In the genomic region with DNA sequence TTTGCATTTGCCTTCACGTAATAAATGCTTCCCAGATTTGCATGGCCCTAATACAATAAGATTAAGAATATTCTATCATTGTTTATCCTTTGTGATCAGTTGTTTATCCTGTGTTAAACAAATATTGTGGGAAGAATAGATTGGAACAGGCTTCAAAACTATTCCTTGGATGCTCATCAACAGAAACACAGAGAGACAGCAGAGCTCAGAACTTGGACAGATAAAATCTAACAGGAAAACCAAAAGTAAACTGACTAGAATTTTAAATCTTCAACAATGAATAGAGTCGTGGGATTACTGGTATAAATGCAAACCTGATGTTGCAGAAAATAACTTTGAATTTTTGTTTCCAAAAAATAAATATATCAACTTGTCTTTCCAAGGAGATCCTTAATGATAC, we compare ENCODE assay signal across 17 cellular contexts.
DNase-seq lines count a peak whose midpoint lies in the region; ATAC-seq, FAIRE-seq and TF ChIP-seq lines count a peak whose summit lies in the region.
"Had no signal": no experiment of that assay in that cellular context is flagged by ENCODE, and none has a peak within 500 bp of the region (broad histone marks: within the 10 kb centered on the region; RNA-seq: fewer than 3 reads in every experiment).

No MANE protein-coding gene starts in this region.

- H3K27ac ChIP-seq in SK-N-MC (peak overlapping the region; percentile 20), WERI-Rb-1 (no peak overlapping the region), HepG2 (ENCODE audit: extremely low read length, insufficient read depth, low read length) (no peak overlapping the region), ovary (no peak overlapping the region)
- H3K27ac ChIP-seq: C4-2B, HL-60 had no signal

- TF ChIP-seq EP300 in HepG2 (IDR thresholded peaks at IDR 0.05; ENCODE audit: low read depth in 2 of 2, low read length in 2 of 2) (no peak), HepG2 (CRISPR knock-in tag; IDR thresholded peaks at IDR 0.05; ENCODE audit: borderline replicate concordance) (no peak), ovary (IDR thresholded peaks at IDR 0.05) (no peak)

- H3K9me3 ChIP-seq in SK-N-MC (ENCODE audit: low read depth, low read length) (no peaks in the 10 kb centered on the region), WERI-Rb-1 (ENCODE audit: severe bottlenecking) (no peaks in the 10 kb centered on the region), HepG2 (ENCODE audit: low read length) (no peaks in the 10 kb centered on the region), ovary (no peaks in the 10 kb centered on the region)
- H3K9me3 ChIP-seq: BE2C had no signal

- no peaks in the 10 kb centered on the region for H3K36me3 Mint-ChIP-seq in immature natural killer cell
- H3K36me3 Mint-ChIP-seq: CD4-positive, alpha-beta memory T cell had no signal

- FAIRE-seq in endometrium (lab: Jason Lieb, UNC): peak; percentile 98
- FAIRE-seq in HepG2 (lab: Jason Lieb, UNC): no peak
- FAIRE-seq: A204.1 had no signal

- H3K79me2 ChIP-seq in HepG2 (ENCODE audit: insufficient read depth, low read length): no peaks in the 10 kb centered on the region

- no peaks in the 10 kb centered on the region for H4K20me1 ChIP-seq in HepG2 (ENCODE audit: insufficient read depth, low read length)

- ATAC-seq in HepG2: no peak

- peaks cover 0 to 4% (median 0%) of the 10 kb centered on the region in 6 donors for H3K9me3 Mint-ChIP-seq in immature natural killer cell
- H3K9me3 Mint-ChIP-seq: HFFc6 had no signal

- H3K36me3 ChIP-seq in SK-N-MC (ENCODE audit: insufficient read depth, low read length): no peaks in the 10 kb centered on the region
- H3K36me3 ChIP-seq in WERI-Rb-1: no peaks in the 10 kb centered on the region
- H3K36me3 ChIP-seq in HepG2 (replicated peaks in 1 of 2; ENCODE audit: control insufficient read depth in 1 of 2, insufficient read depth in 2 of 2, low read length in 2 of 2): no peaks in the 10 kb centered on the region
- no peaks in the 10 kb centered on the region for H3K36me3 ChIP-seq in ovary
- H3K36me3 ChIP-seq: BE2C had no signal

- H3K4me1 Mint-ChIP-seq in immature natural killer cell: no peaks in the 10 kb centered on the region

- intact Hi-C loops in HepG2 (cut with micrococcal nuclease; ENCODE audit: unreplicated experiment): no loop called here
- intact Hi-C loops in ovary (cut with DNase I): no loop called here

- no peak overlapping the region for H2AFZ ChIP-seq in HepG2 (ENCODE audit: low read length)

- peaks cover 21% of the 10 kb centered on the region for H3K4me1 ChIP-seq in HepG2 (ENCODE audit: insufficient read depth, low read length)
- peaks cover 4% of the 10 kb centered on the region for H3K4me1 ChIP-seq in ovary (ENCODE audit: insufficient read depth)
- H3K4me1 ChIP-seq: BE2C had no signal

- no peak for TF ChIP-seq RAD21 in HepG2 (CRISPR knock-in tag; IDR thresholded peaks at IDR 0.05)

- TF ChIP-seq CTCF in AG09319 (IDR thresholded peaks at IDR 0.05; ENCODE audit: low read depth, low read length) (no peak), WERI-Rb-1 (IDR thresholded peaks at IDR 0.05; ENCODE audit: low read depth, low read length) (no peak), HepG2 (CRISPR knock-in tag; IDR thresholded peaks at IDR 0.05) (no peak), ovary (IDR thresholded peaks at IDR 0.05) (no peak)

- no peak for TF ChIP-seq POLR2A in HepG2 (IDR thresholded peaks at IDR 0.05; ENCODE audit: insufficient read depth in 1 of 2, low read depth in 2 of 2, low read length in 2 of 2)
- TF ChIP-seq POLR2A in ovary (IDR thresholded peaks at IDR 0.05): no peak

- H3K9ac ChIP-seq in SK-N-MC (ENCODE audit: insufficient read length): no peak overlapping the region
- H3K9ac ChIP-seq in HepG2 (ENCODE audit: insufficient read depth, low read depth, low read length): no peak overlapping the region

- H3K4me3 ChIP-seq in SK-N-MC (peak overlapping the region; percentile 44), WERI-Rb-1 (ENCODE audit: low read depth, low read length) (no peak overlapping the region), HepG2 (replicated peaks in 1 of 3; ENCODE audit: insufficient read depth in 1 of 3, low read depth in 2 of 3, low read length in 3 of 3) (no peak overlapping the region), ovary (no peak overlapping the region)

- H3K27me3 ChIP-seq in WERI-Rb-1 (ENCODE audit: insufficient read depth, low read depth, severe bottlenecking): no peaks in the 10 kb centered on the region
- H3K27me3 ChIP-seq in HepG2 (ENCODE audit: control insufficient read depth in 1 of 2, insufficient read depth in 2 of 2, low read length in 2 of 2): no peaks in the 10 kb centered on the region
- no peaks in the 10 kb centered on the region for H3K27me3 ChIP-seq in ovary
- H3K27me3 ChIP-seq: BE2C had no signal

- H3K27me3 Mint-ChIP-seq in immature natural killer cell (ENCODE audit: low read depth in 3 of 3): peaks cover 1 to 7% (median 3%) of the 10 kb centered on the region in 3 donors

- no peak overlapping the region for H3K27ac Mint-ChIP-seq in immature natural killer cell
- H3K27ac Mint-ChIP-seq: CD4-positive, alpha-beta memory T cell; HFFc6 had no signal

- in situ Hi-C loops in HepG2 (cut with HindIII; ENCODE audit: extremely low pct_ligation_motif_present, low pct_unique_long_range_greater_than_20kb): no loop called here

- no TSS peak for BruUV-seq in HepG2 (replicated peaks; lab: Mats Ljungman, UMichigan)

- POLR2A ChIA-PET in HepG2 (lab: Yijun Ruan, JAX): no interaction called here

- no peak overlapping the region for H3K4me2 ChIP-seq in HepG2 (ENCODE audit: low read depth, low read length)

- no peak overlapping the region for H3K4me3 Mint-ChIP-seq in immature natural killer cell
- H3K4me3 Mint-ChIP-seq: CD4-positive, alpha-beta memory T cell; HFFc6 had no signal

- DNase-seq in AG09319 (ENCODE audit: extremely low read depth, low read depth) (peak; percentile 60), EH (ENCODE audit: low read depth) (peak; percentile 26), SK-N-MC (ENCODE audit: low read depth, low spot score) (no peak), WERI-Rb-1 (no peak), HepG2 (ENCODE audit: low spot score) (no peak), immature natural killer cell (no peak), ovary (no peak)
- DNase-seq: BE2C; CD4-positive, alpha-beta memory T cell; DMS153; DMS79 treated with DMSO at 0.1 percent for 48 hours; HCEC 1CT; HFFc6 had no signal

- WGBS in HepG2 (ENCODE audit: low lambda C conversion rate): 9% methylated on average over 2 of the region's 2 CpGs
- WGBS in ovary, 3 donors: 34 to 53% (median 43%) methylated on average over 2 of the region's 2 CpGs

- CTCF ChIA-PET in HepG2 (lab: Yijun Ruan, JAX; ENCODE audit: low intra/inter-chr PET ratio, low total read pairs): no interaction called here

TF ChIP-seq in HepG2, 621 proteins besides CTCF, POLR2A, EP300 and RAD21:
- TF ChIP-seq SNRNP70 (IDR thresholded peaks at IDR 0.05; ENCODE audit: low read depth, low read length) (no peak), ZNF33A (CRISPR knock-in tag; IDR thresholded peaks at IDR 0.05; ENCODE audit: borderline replicate concordance) (no peak), ZSCAN9 (CRISPR knock-in tag; IDR thresholded peaks at IDR 0.05; ENCODE audit: borderline replicate concordance) (no peak), MTA1 (CRISPR knock-in tag; IDR thresholded peaks at IDR 0.05; ENCODE audit: borderline replicate concordance) (no peak), ZNF510 (CRISPR knock-in tag; IDR thresholded peaks at IDR 0.05; ENCODE audit: low read depth) (no peak), PHF8 (CRISPR knock-in tag; IDR thresholded peaks at IDR 0.05) (no peak), MED1 (CRISPR knock-in tag; IDR thresholded peaks at IDR 0.05) (no peak), PHF5A (CRISPR knock-in tag; IDR thresholded peaks at IDR 0.05; ENCODE audit: low read depth, unreplicated experiment) (no peak), KLF12 (CRISPR knock-in tag; IDR thresholded peaks at IDR 0.05; ENCODE audit: borderline replicate concordance) (no peak)
- TF ChIP-seq, protein P1, sequence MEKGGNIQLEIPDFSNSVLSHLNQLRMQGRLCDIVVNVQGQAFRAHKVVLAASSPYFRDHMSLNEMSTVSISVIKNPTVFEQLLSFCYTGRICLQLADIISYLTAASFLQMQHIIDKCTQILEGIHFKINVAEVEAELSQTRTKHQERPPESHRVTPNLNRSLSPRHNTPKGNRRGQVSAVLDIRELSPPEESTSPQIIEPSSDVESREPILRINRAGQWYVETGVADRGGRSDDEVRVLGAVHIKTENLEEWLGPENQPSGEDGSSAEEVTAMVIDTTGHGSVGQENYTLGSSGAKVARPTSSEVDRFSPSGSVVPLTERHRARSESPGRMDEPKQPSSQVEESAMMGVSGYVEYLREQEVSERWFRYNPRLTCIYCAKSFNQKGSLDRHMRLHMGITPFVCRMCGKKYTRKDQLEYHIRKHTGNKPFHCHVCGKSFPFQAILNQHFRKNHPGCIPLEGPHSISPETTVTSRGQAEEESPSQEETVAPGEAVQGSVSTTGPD (CRISPR knock-in tag; IDR thresholded peaks at IDR 0.05): no peak
- TF ChIP-seq, protein P2, sequence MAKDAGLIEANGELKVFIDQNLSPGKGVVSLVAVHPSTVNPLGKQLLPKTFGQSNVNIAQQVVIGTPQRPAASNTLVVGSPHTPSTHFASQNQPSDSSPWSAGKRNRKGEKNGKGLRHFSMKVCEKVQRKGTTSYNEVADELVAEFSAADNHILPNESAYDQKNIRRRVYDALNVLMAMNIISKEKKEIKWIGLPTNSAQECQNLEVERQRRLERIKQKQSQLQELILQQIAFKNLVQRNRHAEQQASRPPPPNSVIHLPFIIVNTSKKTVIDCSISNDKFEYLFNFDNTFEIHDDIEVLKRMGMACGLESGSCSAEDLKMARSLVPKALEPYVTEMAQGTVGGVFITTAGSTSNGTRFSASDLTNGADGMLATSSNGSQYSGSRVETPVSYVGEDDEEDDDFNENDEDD (CRISPR knock-in tag; IDR thresholded peaks at IDR 0.05; ENCODE audit: borderline replicate concordance): no peak

Comparison
In these comparisons a context has a peak if more than half of its experiments do, and no peak if none do; other contexts are left out.
1. DNase-seq: peak in AG09319 (single experiment) and EH (single experiment); none in SK-N-MC (single experiment), WERI-Rb-1 (single experiment), HepG2 (single experiment), immature natural killer cell (0 of 3) and ovary (0 of 5).